2 cellular contexts compared by ENCODE assay signal in the genomic region with DNA sequence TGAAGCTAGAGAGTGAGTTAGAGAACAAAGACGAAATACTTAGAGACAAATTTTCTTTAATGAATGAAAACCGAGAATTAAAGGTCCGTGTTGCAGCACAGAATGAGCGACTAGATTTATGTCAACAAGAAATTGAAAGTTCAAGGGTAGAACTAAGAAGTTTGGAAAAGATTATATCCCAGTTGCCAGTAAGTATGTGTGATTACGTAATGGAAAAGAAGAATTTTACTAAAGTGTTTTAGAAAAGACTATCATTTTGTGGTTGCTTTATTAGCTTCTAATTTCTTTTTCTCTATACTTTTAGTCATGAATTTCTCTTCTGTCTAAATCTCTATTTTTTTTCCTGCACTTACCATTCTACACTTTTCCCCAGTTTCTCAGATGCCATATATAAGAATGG.
A peak's percentile ranks its signal among the peaks of the same experiment; 100 is the strongest.
TF ChIP-seq lines count a peak whose summit lies in the region.

No MANE protein-coding gene starts in this region.

TF ChIP-seq in IMR-90, 13 proteins besides CTCF, POLR2A, EP300 and RAD21:
- TF ChIP-seq RCOR1 (IDR thresholded peaks at IDR 0.05; ENCODE audit: insufficient replicate concordance, low read length) (no peak), CEBPB (IDR thresholded peaks at IDR 0.05; ENCODE audit: low read depth, low read length) (peak; percentile 70)

TF ChIP-seq in K562, 482 proteins besides CTCF, POLR2A, EP300 and RAD21:
- no peak for TF ChIP-seq BRCA1 (IDR thresholded peaks at IDR 0.05)
- no peak for TF ChIP-seq BRCA1 (CRISPR knock-in tag; IDR thresholded peaks at IDR 0.05)
- TF ChIP-seq CEBPB (tag; IDR thresholded peaks at IDR 0.05), result peak; percentile 65
- no peak for TF ChIP-seq CEBPG (CRISPR knock-in tag; IDR thresholded peaks at IDR 0.05)
- TF ChIP-seq CEBPG (tag; conservative IDR thresholded peaks at IDR 0.05 in 1 of 2, IDR thresholded peaks at IDR 0.05 in 1 of 2), result peak; percentile 22 to 70; a peak in 2 of 4 replicates
